Comparison of ENCODE assay signal across 2 cellular contexts in genomic region chr19:5244351-5244750, GRCh38.
TF ChIP-seq lines count a peak whose summit lies in the region.

No MANE protein-coding gene starts in this region.

TF ChIP-seq in HepG2, 621 proteins besides CTCF, POLR2A, EP300 and RAD21 (continued from another document):
- TF ChIP-seq ZNF343 (CRISPR knock-in tag; IDR thresholded peaks at IDR 0.05): no peak
TF ChIP-seq in HepG2: peak in this region for 2.

TF ChIP-seq in IMR-90, 13 proteins besides CTCF, POLR2A, EP300 and RAD21 (continued from another document):
- no peak for TF ChIP-seq MXI1 (IDR thresholded peaks at IDR 0.05; ENCODE audit: borderline replicate concordance, low read depth, low read length)
TF ChIP-seq in IMR-90: peak in this region for 1.
